1 cellular context compared by ENCODE assay signal in the genomic region with DNA sequence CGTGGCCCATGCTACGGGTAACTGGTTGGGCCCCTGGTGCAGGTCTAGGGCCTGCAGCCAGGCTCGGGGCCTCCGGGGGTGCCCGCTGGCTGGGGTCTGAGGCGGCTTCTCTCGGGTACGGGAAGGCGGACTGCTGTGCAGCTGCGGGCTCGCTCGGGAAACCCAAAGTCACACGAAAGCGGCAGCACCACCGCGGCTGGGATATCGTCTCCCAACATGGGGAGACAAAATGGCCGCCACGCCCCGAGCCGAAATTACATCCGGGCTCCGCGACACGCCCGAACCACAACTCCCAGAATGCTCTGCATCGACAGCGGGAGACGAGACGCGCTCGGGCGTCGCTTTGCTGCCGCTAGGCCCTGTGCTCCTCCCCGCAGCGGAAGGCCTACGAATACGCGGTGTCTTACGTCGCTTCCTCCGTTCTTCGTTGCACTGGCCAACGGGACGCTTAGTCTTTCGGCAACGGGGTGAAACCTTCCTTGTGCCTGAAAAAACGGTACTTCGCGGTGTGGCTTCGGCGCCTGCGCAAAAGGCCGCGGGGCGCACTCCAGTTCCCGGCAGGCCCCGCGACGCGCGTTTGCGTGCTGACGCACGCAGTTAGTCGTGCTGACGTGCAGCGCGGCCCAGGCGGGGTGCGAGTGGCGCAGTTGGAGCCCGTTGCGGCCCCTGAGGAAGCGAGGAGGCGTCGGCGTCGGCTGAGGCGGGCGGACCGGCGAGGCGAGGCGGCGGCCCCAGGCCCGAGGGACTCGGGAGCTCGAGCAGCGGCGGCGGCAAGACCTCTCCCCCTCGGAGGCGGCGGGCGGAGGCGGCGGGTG.
TF ChIP-seq lines count a peak whose summit lies in the region.

A gene (plus strand): TSS at position 604 of the 815 bp plus-strand sequence. CDS start 3,727 bp downstream, outside the sequence.

TF ChIP-seq in HepG2, 621 proteins besides CTCF, POLR2A, EP300 and RAD21 (continued from another document and continues in another):
- TF ChIP-seq, protein P1, sequence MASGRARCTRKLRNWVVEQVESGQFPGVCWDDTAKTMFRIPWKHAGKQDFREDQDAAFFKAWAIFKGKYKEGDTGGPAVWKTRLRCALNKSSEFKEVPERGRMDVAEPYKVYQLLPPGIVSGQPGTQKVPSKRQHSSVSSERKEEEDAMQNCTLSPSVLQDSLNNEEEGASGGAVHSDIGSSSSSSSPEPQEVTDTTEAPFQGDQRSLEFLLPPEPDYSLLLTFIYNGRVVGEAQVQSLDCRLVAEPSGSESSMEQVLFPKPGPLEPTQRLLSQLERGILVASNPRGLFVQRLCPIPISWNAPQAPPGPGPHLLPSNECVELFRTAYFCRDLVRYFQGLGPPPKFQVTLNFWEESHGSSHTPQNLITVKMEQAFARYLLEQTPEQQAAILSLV (CRISPR knock-in tag; IDR thresholded peaks at IDR 0.05; ENCODE audit: borderline replicate concordance) = peak; percentile 84; the same call in 1 of the 2 replicates
- TF ChIP-seq ZNF563 (CRISPR knock-in tag; IDR thresholded peaks at IDR 0.05) (peak; percentile 59), ZNF839 (CRISPR knock-in tag; IDR thresholded peaks at IDR 0.05; ENCODE audit: borderline replicate concordance) (no peak), PHF5A (CRISPR knock-in tag; IDR thresholded peaks at IDR 0.05; ENCODE audit: low read depth, unreplicated experiment) (no peak), ZNF773 (CRISPR knock-in tag; IDR thresholded peaks at IDR 0.05; ENCODE audit: borderline replicate concordance) (peak; percentile 93; the same call in 1 of the 2 replicates), ZNF543 (CRISPR knock-in tag; IDR thresholded peaks at IDR 0.05) (peak; percentile 90), ZNF136 (CRISPR knock-in tag; IDR thresholded peaks at IDR 0.05; ENCODE audit: low read depth) (no peak; the same call in 1 of the 2 replicates), ZNF749 (CRISPR knock-in tag; IDR thresholded peaks at IDR 0.05; ENCODE audit: borderline replicate concordance) (peak; percentile 74), ZNF879 (CRISPR knock-in tag; IDR thresholded peaks at IDR 0.05) (peak; percentile 85; the same call in 1 of the 2 replicates), SMAD1 (CRISPR knock-in tag; IDR thresholded peaks at IDR 0.05; ENCODE audit: borderline replicate concordance, low read depth) (0 out of 2 replicates have a peak, but pooled peaks have one; percentile 34), FOXO1 (CRISPR knock-in tag; IDR thresholded peaks at IDR 0.05) (0 out of 2 replicates have a peak, but pooled peaks have one; percentile 4), ZNF441 (CRISPR knock-in tag; IDR thresholded peaks at IDR 0.05; ENCODE audit: borderline replicate concordance) (0 out of 2 replicates have a peak, but pooled peaks have one; percentile 15), ZNF367 (CRISPR knock-in tag; IDR thresholded peaks at IDR 0.05; ENCODE audit: borderline replicate concordance) (peak; percentile 70; the same call in 1 of the 2 replicates), MEIS2 (CRISPR knock-in tag; IDR thresholded peaks at IDR 0.05) (peak; percentile 18; the same call in 1 of the 2 replicates), ZMYM4 (CRISPR knock-in tag; IDR thresholded peaks at IDR 0.05) (peak; percentile 63), ZNF253 (CRISPR knock-in tag; IDR thresholded peaks at IDR 0.05; ENCODE audit: borderline replicate concordance) (peak; percentile 82), SAP130 (CRISPR knock-in tag; IDR thresholded peaks at IDR 0.05; ENCODE audit: low read depth) (peak; percentile 60), ESRRA (CRISPR knock-in tag; IDR thresholded peaks at IDR 0.05; ENCODE audit: low read depth) (peak; percentile 47; the same call in 1 of the 2 replicates), RFX5 (IDR thresholded peaks at IDR 0.05; ENCODE audit: low read depth, low read length) (peak; percentile 61; the same call in 1 of the 2 replicates), ZNF333 (CRISPR knock-in tag; IDR thresholded peaks at IDR 0.05; ENCODE audit: borderline replicate concordance) (0 out of 2 replicates have a peak, but pooled peaks have one; percentile 66), KAT7 (CRISPR knock-in tag; IDR thresholded peaks at IDR 0.05; ENCODE audit: borderline replicate concordance) (0 out of 2 replicates have a peak, but pooled peaks have one; percentile 34), TGIF2 (CRISPR knock-in tag; IDR thresholded peaks at IDR 0.05) (peak; percentile 71; the same call in 1 of the 2 replicates), KLF6 (CRISPR knock-in tag; IDR thresholded peaks at IDR 0.05) (peak; percentile 35; the same call in 1 of the 2 replicates), MEF2D (CRISPR knock-in tag; IDR thresholded peaks at IDR 0.05) (peak; percentile 92), KLF11 (CRISPR knock-in tag; IDR thresholded peaks at IDR 0.05) (0 out of 2 replicates have a peak, but pooled peaks have one; percentile 55), KDM1A (CRISPR knock-in tag; IDR thresholded peaks at IDR 0.05) (no peak), KMT2A (CRISPR knock-in tag; IDR thresholded peaks at IDR 0.05) (0 out of 2 replicates have a peak, but pooled peaks have one; percentile 31), ZNF33B (CRISPR knock-in tag; IDR thresholded peaks at IDR 0.05) (0 out of 2 replicates have a peak, but pooled peaks have one; percentile 56)
- TF ChIP-seq, protein P2, sequence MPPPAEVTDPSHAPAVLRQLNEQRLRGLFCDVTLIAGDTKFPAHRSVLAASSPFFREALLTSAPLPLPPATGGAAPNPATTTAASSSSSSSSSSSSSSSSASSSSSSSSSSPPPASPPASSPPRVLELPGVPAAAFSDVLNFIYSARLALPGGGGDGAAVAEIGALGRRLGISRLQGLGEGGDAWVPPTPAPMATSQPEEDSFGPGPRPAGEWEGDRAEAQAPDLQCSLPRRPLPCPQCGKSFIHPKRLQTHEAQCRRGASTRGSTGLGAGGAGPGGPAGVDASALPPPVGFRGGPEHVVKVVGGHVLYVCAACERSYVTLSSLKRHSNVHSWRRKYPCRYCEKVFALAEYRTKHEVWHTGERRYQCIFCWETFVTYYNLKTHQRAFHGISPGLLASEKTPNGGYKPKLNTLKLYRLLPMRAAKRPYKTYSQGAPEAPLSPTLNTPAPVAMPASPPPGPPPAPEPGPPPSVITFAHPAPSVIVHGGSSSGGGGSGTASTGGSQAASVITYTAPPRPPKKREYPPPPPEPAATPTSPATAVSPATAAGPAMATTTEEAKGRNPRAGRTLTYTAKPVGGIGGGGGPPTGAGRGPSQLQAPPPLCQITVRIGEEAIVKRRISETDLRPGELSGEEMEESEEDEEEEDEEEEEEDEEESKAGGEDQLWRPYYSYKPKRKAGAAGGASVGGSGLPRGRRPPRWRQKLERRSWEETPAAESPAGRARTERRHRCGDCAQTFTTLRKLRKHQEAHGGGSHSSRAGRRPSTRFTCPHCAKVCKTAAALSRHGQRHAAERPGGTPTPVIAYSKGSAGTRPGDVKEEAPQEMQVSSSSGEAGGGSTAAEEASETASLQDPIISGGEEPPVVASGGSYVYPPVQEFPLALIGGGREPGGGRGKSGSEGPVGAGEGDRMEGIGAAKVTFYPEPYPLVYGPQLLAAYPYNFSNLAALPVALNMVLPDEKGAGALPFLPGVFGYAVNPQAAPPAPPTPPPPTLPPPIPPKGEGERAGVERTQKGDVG (CRISPR knock-in tag; IDR thresholded peaks at IDR 0.05; ENCODE audit: borderline replicate concordance) = no peak
- TF ChIP-seq, protein P3, sequence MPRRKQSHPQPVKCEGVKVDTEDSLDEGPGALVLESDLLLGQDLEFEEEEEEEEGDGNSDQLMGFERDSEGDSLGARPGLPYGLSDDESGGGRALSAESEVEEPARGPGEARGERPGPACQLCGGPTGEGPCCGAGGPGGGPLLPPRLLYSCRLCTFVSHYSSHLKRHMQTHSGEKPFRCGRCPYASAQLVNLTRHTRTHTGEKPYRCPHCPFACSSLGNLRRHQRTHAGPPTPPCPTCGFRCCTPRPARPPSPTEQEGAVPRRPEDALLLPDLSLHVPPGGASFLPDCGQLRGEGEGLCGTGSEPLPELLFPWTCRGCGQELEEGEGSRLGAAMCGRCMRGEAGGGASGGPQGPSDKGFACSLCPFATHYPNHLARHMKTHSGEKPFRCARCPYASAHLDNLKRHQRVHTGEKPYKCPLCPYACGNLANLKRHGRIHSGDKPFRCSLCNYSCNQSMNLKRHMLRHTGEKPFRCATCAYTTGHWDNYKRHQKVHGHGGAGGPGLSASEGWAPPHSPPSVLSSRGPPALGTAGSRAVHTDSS (CRISPR knock-in tag; conservative IDR thresholded peaks at IDR 0.05) = 0 out of 2 replicates have a peak, but pooled peaks have one; percentile 26
- TF ChIP-seq, protein P4, sequence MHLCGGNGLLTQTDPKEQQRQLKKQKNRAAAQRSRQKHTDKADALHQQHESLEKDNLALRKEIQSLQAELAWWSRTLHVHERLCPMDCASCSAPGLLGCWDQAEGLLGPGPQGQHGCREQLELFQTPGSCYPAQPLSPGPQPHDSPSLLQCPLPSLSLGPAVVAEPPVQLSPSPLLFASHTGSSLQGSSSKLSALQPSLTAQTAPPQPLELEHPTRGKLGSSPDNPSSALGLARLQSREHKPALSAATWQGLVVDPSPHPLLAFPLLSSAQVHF (CRISPR knock-in tag; IDR thresholded peaks at IDR 0.05) = no peak; the same call in 1 of the 2 replicates
- TF ChIP-seq, protein P5, sequence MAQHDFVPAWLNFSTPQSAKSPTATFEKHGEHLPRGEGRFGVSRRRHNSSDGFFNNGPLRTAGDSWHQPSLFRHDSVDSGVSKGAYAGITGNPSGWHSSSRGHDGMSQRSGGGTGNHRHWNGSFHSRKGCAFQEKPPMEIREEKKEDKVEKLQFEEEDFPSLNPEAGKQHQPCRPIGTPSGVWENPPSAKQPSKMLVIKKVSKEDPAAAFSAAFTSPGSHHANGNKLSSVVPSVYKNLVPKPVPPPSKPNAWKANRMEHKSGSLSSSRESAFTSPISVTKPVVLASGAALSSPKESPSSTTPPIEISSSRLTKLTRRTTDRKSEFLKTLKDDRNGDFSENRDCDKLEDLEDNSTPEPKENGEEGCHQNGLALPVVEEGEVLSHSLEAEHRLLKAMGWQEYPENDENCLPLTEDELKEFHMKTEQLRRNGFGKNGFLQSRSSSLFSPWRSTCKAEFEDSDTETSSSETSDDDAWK (CRISPR knock-in tag; IDR thresholded peaks at IDR 0.05) = no peak
- TF ChIP-seq, protein P6, sequence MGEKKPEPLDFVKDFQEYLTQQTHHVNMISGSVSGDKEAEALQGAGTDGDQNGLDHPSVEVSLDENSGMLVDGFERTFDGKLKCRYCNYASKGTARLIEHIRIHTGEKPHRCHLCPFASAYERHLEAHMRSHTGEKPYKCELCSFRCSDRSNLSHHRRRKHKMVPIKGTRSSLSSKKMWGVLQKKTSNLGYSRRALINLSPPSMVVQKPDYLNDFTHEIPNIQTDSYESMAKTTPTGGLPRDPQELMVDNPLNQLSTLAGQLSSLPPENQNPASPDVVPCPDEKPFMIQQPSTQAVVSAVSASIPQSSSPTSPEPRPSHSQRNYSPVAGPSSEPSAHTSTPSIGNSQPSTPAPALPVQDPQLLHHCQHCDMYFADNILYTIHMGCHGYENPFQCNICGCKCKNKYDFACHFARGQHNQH (CRISPR knock-in tag; IDR thresholded peaks at IDR 0.05) = peak; percentile 53
- TF ChIP-seq, protein P7, sequence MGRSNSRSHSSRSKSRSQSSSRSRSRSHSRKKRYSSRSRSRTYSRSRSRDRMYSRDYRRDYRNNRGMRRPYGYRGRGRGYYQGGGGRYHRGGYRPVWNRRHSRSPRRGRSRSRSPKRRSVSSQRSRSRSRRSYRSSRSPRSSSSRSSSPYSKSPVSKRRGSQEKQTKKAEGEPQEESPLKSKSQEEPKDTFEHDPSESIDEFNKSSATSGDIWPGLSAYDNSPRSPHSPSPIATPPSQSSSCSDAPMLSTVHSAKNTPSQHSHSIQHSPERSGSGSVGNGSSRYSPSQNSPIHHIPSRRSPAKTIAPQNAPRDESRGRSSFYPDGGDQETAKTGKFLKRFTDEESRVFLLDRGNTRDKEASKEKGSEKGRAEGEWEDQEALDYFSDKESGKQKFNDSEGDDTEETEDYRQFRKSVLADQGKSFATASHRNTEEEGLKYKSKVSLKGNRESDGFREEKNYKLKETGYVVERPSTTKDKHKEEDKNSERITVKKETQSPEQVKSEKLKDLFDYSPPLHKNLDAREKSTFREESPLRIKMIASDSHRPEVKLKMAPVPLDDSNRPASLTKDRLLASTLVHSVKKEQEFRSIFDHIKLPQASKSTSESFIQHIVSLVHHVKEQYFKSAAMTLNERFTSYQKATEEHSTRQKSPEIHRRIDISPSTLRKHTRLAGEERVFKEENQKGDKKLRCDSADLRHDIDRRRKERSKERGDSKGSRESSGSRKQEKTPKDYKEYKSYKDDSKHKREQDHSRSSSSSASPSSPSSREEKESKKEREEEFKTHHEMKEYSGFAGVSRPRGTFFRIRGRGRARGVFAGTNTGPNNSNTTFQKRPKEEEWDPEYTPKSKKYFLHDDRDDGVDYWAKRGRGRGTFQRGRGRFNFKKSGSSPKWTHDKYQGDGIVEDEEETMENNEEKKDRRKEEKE (IDR thresholded peaks at IDR 0.05) = no peak
- TF ChIP-seq, protein P8, sequence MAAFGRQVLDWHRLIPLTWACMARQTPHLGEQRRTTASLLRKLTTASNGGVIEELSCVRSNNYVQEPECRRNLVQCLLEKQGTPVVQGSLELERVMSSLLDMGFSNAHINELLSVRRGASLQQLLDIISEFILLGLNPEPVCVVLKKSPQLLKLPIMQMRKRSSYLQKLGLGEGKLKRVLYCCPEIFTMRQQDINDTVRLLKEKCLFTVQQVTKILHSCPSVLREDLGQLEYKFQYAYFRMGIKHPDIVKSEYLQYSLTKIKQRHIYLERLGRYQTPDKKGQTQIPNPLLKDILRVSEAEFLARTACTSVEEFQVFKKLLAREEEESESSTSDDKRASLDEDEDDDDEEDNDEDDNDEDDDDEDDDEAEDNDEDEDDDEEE (CRISPR knock-in tag; IDR thresholded peaks at IDR 0.05) = peak; percentile 58; the same call in 1 of the 2 replicates
- TF ChIP-seq, protein P9, sequence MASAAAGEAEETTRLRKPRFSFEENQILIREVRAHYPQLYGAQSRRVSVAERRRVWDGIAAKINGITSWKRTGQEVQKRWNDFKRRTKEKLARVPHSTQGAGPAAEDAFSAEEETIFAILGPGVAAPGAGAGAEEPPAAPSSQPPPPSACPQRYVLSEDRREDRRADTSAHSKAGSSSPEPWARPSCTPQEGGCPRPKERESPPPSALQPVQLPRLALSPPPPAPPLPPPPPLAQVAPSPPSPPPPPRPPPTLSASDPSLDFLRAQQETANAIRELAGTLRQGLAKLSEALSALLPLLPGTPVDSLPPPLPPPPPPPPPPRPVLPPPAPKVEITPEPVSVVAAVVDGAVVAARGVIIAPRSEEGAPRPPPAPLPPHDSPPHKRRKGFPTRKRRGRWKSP (CRISPR knock-in tag; IDR thresholded peaks at IDR 0.05) = peak; percentile 81
- TF ChIP-seq, protein P10, sequence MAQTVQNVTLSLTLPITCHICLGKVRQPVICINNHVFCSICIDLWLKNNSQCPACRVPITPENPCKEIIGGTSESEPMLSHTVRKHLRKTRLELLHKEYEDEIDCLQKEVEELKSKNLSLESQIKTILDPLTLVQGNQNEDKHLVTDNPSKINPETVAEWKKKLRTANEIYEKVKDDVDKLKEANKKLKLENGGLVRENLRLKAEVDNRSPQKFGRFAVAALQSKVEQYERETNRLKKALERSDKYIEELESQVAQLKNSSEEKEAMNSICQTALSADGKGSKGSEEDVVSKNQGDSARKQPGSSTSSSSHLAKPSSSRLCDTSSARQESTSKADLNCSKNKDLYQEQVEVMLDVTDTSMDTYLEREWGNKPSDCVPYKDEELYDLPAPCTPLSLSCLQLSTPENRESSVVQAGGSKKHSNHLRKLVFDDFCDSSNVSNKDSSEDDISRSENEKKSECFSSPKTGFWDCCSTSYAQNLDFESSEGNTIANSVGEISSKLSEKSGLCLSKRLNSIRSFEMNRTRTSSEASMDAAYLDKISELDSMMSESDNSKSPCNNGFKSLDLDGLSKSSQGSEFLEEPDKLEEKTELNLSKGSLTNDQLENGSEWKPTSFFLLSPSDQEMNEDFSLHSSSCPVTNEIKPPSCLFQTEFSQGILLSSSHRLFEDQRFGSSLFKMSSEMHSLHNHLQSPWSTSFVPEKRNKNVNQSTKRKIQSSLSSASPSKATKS (CRISPR knock-in tag; IDR thresholded peaks at IDR 0.05) = 0 out of 2 replicates have a peak, but pooled peaks have one; percentile 29
